Comparison of ENCODE assay signal across 24 cellular contexts in the genomic region with DNA sequence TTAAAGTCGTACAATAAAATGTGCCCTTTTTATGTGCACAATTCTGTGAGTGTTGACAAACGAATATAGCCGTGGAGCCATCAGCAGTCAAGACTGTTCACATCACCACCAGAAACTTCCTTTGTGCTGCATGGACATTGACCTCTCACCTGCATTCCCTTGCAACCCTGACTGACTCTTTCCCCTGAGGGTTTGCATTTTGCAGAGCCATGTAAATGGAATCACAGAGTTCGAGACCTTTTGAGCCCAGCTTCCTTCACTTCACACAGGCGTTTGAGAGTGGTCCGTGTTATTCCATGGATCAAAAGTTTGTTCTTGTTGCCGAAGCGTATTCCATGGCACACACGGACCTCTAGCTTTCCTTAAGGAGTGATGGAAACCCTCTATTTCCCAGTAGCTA.
"Had no signal": no experiment of that assay in that cellular context is flagged by ENCODE, and none has a peak within 500 bp of the region (broad histone marks: within the 10 kb centered on the region; RNA-seq: fewer than 3 reads in every experiment).

No MANE protein-coding gene starts in this region.

- H3K4me1 ChIP-seq: adrenal gland, body of pancreas, colonic mucosa had no signal

- H3K27ac ChIP-seq: adrenal gland, body of pancreas, colonic mucosa, epithelial cell of prostate had no signal

- H3K9me3 ChIP-seq: adrenal gland, body of pancreas, colonic mucosa had no signal

- H3K27me3 ChIP-seq: adrenal gland, body of pancreas, colonic mucosa had no signal

- H3K36me3 ChIP-seq: adrenal gland, colonic mucosa had no signal

- DNase-seq: activated CD4-positive, alpha-beta memory T cell treated with anti-CD3 and anti-CD28 coated beads for 36 hours; activated CD4-positive, alpha-beta T cell treated with anti-CD3 and anti-CD28 coated beads for 36 hours; activated CD4-positive, CD25-positive, alpha-beta regulatory T cell; activated CD4-positive, CD25-positive, alpha-beta regulatory T cell treated with anti-CD3 and anti-CD28 coated beads, Interleukin-2, amount 50 U/mL, for 72 hours; activated CD8-positive, alpha-beta memory T cell treated with anti-CD3 and anti-CD28 coated beads, Interleukin-2, amount 10 ng/mL, durations not matched to agents 7 days and 5 days; activated CD8-positive, alpha-beta memory T cell treated with anti-CD3 and anti-CD28 coated beads, Interleukin-2, amount 50 U/mL, for 4 hours; activated CD8-positive, alpha-beta T cell treated with anti-CD3 and anti-CD28 coated beads, Interleukin-2, amount 10 ng/mL, durations not matched to agents 7 days and 5 days; activated effector memory CD4-positive, alpha-beta T cell treated with anti-CD3 and anti-CD28 coated beads, Interleukin-2, amount 50 U/mL, for 16 hours; activated naive CD4-positive, alpha-beta T cell treated with anti-CD3 and anti-CD28 coated beads for 36 hours; activated naive CD8-positive, alpha-beta T cell treated with anti-CD3 and anti-CD28 coated beads for 36 hours; activated naive CD8-positive, alpha-beta T cell treated with anti-CD3 and anti-CD28 coated beads, Interleukin-2, amount 50 U/mL, for 24 hours; activated T-cell treated with anti-CD3 and anti-CD28 coated beads, Interleukin-2, amount 50 U/mL, for 1 hour; activated T-cell treated with anti-CD3 and anti-CD28 coated beads, Interleukin-2, amount 50 U/mL, for 48 hours; adrenal gland; amygdala; aorta; body of pancreas; central memory CD4-positive, alpha-beta T cell; cerebellar nuclear complex; colonic mucosa; effector CD8-positive, alpha-beta T cell; foreskin fibroblast; T-helper 2 cell had no signal

- ATAC-seq: activated CD4-positive, alpha-beta T cell treated with anti-CD3 and anti-CD28 coated beads for 36 hours; activated CD8-positive, alpha-beta memory T cell treated with anti-CD3 and anti-CD28 coated beads, Interleukin-2, amount 10 ng/mL, durations not matched to agents 7 days and 5 days; activated CD8-positive, alpha-beta T cell treated with anti-CD3 and anti-CD28 coated beads, Interleukin-2, amount 10 ng/mL, durations not matched to agents 7 days and 5 days; activated naive CD8-positive, alpha-beta T cell treated with anti-CD3 and anti-CD28 coated beads, Interleukin-2, amount 50 U/mL, for 24 hours; body of pancreas had no signal

- H3K4me3 ChIP-seq: adrenal gland, body of pancreas, colonic mucosa had no signal
